In genomic region chr19:37725181-37725580, GRCh38 we compare ENCODE assay signal across 8 cellular contexts.
"Had no signal": no experiment of that assay in that cellular context is flagged by ENCODE, and none has a peak within 500 bp of the region (broad histone marks: within the 10 kb centered on the region; RNA-seq: fewer than 3 reads in every experiment).

No MANE protein-coding gene starts in this region.

- ATAC-seq: K562 had no signal

- H3K4me3 ChIP-seq: GM23248, K562 had no signal

- FAIRE-seq: HTR-8/SVneo, K562 had no signal

- DNase-seq: GM23248, GOT3, H9, HCEC 1CT, IMR-90, KG1 had no signal

- H3K27ac ChIP-seq: GM23248 had no signal
